1 cellular context compared by ENCODE assay signal in the genomic region with DNA sequence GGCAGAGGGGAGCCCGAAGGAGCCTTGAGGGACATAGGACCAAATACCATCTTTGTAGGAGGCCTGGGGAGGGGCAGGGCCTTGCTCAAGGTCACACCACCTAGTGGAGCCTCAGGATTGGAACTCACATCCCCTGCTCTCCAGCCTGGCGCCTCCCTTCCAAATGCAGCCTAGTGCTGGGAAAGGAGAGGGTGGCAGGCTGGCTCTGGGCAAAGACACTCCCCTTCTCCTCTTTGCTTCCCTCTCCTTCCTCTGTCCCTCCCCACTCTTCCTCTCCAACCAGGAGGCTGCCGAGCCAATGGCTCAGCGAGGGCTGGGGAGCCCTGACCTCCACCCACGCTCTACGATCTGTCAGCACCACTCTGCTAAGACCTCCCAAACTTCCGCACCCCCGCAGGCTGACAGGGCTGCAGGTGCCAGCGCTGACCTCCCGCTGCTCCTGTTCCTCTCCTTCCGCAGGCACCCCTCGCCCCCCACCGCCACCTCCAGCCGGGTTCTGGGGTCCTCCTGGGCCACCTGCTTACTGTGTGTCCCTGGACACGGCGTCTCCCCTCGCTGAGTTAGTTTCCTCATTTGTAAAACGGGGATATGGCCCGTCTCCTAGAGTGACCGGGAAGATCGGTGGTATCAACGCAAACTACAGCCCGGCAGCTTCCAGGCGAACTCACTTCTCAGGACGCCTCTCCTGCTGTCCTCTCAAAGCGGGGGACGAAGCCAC.
A peak's percentile ranks its signal among the peaks of the same experiment; 100 is the strongest.
TF ChIP-seq lines count a peak whose summit lies in the region.

No MANE protein-coding gene starts in this region.

TF ChIP-seq in HepG2, 621 proteins besides CTCF, POLR2A, EP300 and RAD21 (continued from another document and continues in another):
- TF ChIP-seq, protein P1, sequence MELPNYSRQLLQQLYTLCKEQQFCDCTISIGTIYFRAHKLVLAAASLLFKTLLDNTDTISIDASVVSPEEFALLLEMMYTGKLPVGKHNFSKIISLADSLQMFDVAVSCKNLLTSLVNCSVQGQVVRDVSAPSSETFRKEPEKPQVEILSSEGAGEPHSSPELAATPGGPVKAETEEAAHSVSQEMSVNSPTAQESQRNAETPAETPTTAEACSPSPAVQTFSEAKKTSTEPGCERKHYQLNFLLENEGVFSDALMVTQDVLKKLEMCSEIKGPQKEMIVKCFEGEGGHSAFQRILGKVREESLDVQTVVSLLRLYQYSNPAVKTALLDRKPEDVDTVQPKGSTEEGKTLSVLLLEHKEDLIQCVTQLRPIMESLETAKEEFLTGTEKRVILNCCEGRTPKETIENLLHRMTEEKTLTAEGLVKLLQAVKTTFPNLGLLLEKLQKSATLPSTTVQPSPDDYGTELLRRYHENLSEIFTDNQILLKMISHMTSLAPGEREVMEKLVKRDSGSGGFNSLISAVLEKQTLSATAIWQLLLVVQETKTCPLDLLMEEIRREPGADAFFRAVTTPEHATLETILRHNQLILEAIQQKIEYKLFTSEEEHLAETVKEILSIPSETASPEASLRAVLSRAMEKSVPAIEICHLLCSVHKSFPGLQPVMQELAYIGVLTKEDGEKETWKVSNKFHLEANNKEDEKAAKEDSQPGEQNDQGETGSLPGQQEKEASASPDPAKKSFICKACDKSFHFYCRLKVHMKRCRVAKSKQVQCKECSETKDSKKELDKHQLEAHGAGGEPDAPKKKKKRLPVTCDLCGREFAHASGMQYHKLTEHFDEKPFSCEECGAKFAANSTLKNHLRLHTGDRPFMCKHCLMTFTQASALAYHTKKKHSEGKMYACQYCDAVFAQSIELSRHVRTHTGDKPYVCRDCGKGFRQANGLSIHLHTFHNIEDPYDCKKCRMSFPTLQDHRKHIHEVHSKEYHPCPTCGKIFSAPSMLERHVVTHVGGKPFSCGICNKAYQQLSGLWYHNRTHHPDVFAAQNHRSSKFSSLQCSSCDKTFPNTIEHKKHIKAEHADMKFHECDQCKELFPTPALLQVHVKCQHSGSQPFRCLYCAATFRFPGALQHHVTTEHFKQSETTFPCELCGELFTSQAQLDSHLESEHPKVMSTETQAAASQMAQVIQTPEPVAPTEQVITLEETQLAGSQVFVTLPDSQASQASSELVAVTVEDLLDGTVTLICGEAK (IDR thresholded peaks at IDR 0.05), result no peak
- TF ChIP-seq, protein P1 (CRISPR knock-in tag; IDR thresholded peaks at IDR 0.05), result no peak
- TF ChIP-seq U2AF1 (optimal IDR thresholded peaks at IDR 0.05; ENCODE audit: low read depth, low read length) (no peak), ZNF17 (CRISPR knock-in tag; IDR thresholded peaks at IDR 0.05) (no peak), SIX4 (CRISPR knock-in tag; IDR thresholded peaks at IDR 0.05) (no peak), ZNF431 (CRISPR knock-in tag; IDR thresholded peaks at IDR 0.05; ENCODE audit: borderline replicate concordance, low read depth) (no peak; the same call in 1 of the 2 replicates), BCL6 (CRISPR knock-in tag; IDR thresholded peaks at IDR 0.05) (no peak), ZMYM4 (CRISPR knock-in tag; IDR thresholded peaks at IDR 0.05) (no peak), NFYB (CRISPR knock-in tag; IDR thresholded peaks at IDR 0.05) (0 out of 2 replicates have a peak, but pooled peaks have one; percentile 27), POLR2AphosphoS2 (IDR thresholded peaks at IDR 0.05; ENCODE audit: low read depth, low read length) (no peak), EEA1 (CRISPR knock-in tag; IDR thresholded peaks at IDR 0.05; ENCODE audit: borderline replicate concordance) (no peak), ZNF83 (CRISPR knock-in tag; IDR thresholded peaks at IDR 0.05; ENCODE audit: borderline replicate concordance) (no peak), PAF1 (CRISPR knock-in tag; IDR thresholded peaks at IDR 0.05) (peak; percentile 98), ZNF224 (CRISPR knock-in tag; IDR thresholded peaks at IDR 0.05) (no peak), ZSCAN20 (CRISPR knock-in tag; IDR thresholded peaks at IDR 0.05; ENCODE audit: borderline replicate concordance) (no peak), SIX1 (CRISPR knock-in tag; IDR thresholded peaks at IDR 0.05; ENCODE audit: borderline replicate concordance) (no peak), ZNF451 (CRISPR knock-in tag; IDR thresholded peaks at IDR 0.05) (peak; percentile 20; the same call in 1 of the 2 replicates), XRCC5 (optimal IDR thresholded peaks at IDR 0.05; ENCODE audit: low read length) (peak; percentile 14), RBAK (CRISPR knock-in tag; IDR thresholded peaks at IDR 0.05) (no peak)
- TF ChIP-seq, protein P2, sequence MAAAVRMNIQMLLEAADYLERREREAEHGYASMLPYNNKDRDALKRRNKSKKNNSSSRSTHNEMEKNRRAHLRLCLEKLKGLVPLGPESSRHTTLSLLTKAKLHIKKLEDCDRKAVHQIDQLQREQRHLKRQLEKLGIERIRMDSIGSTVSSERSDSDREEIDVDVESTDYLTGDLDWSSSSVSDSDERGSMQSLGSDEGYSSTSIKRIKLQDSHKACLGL (CRISPR knock-in tag; IDR thresholded peaks at IDR 0.05), result peak; percentile 74; the same call in 1 of the 2 replicates
- TF ChIP-seq, protein P3, sequence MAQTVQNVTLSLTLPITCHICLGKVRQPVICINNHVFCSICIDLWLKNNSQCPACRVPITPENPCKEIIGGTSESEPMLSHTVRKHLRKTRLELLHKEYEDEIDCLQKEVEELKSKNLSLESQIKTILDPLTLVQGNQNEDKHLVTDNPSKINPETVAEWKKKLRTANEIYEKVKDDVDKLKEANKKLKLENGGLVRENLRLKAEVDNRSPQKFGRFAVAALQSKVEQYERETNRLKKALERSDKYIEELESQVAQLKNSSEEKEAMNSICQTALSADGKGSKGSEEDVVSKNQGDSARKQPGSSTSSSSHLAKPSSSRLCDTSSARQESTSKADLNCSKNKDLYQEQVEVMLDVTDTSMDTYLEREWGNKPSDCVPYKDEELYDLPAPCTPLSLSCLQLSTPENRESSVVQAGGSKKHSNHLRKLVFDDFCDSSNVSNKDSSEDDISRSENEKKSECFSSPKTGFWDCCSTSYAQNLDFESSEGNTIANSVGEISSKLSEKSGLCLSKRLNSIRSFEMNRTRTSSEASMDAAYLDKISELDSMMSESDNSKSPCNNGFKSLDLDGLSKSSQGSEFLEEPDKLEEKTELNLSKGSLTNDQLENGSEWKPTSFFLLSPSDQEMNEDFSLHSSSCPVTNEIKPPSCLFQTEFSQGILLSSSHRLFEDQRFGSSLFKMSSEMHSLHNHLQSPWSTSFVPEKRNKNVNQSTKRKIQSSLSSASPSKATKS (CRISPR knock-in tag; IDR thresholded peaks at IDR 0.05), result no peak
- TF ChIP-seq, protein P4, sequence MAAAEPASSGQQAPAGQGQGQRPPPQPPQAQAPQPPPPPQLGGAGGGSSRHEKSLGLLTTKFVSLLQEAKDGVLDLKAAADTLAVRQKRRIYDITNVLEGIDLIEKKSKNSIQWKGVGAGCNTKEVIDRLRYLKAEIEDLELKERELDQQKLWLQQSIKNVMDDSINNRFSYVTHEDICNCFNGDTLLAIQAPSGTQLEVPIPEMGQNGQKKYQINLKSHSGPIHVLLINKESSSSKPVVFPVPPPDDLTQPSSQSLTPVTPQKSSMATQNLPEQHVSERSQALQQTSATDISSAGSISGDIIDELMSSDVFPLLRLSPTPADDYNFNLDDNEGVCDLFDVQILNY (CRISPR knock-in tag; conservative IDR thresholded peaks at IDR 0.05), result no peak
- TF ChIP-seq, protein P5, sequence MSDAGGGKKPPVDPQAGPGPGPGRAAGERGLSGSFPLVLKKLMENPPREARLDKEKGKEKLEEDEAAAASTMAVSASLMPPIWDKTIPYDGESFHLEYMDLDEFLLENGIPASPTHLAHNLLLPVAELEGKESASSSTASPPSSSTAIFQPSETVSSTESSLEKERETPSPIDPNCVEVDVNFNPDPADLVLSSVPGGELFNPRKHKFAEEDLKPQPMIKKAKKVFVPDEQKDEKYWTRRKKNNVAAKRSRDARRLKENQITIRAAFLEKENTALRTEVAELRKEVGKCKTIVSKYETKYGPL (CRISPR knock-in tag; IDR thresholded peaks at IDR 0.05), result no peak
- TF ChIP-seq, protein P6, sequence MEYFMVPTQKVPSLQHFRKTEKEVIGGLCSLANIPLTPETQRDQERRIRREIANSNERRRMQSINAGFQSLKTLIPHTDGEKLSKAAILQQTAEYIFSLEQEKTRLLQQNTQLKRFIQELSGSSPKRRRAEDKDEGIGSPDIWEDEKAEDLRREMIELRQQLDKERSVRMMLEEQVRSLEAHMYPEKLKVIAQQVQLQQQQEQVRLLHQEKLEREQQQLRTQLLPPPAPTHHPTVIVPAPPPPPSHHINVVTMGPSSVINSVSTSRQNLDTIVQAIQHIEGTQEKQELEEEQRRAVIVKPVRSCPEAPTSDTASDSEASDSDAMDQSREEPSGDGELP (IDR thresholded peaks at IDR 0.05; ENCODE audit: borderline replicate concordance, low read depth), result no peak
- TF ChIP-seq, protein P7, sequence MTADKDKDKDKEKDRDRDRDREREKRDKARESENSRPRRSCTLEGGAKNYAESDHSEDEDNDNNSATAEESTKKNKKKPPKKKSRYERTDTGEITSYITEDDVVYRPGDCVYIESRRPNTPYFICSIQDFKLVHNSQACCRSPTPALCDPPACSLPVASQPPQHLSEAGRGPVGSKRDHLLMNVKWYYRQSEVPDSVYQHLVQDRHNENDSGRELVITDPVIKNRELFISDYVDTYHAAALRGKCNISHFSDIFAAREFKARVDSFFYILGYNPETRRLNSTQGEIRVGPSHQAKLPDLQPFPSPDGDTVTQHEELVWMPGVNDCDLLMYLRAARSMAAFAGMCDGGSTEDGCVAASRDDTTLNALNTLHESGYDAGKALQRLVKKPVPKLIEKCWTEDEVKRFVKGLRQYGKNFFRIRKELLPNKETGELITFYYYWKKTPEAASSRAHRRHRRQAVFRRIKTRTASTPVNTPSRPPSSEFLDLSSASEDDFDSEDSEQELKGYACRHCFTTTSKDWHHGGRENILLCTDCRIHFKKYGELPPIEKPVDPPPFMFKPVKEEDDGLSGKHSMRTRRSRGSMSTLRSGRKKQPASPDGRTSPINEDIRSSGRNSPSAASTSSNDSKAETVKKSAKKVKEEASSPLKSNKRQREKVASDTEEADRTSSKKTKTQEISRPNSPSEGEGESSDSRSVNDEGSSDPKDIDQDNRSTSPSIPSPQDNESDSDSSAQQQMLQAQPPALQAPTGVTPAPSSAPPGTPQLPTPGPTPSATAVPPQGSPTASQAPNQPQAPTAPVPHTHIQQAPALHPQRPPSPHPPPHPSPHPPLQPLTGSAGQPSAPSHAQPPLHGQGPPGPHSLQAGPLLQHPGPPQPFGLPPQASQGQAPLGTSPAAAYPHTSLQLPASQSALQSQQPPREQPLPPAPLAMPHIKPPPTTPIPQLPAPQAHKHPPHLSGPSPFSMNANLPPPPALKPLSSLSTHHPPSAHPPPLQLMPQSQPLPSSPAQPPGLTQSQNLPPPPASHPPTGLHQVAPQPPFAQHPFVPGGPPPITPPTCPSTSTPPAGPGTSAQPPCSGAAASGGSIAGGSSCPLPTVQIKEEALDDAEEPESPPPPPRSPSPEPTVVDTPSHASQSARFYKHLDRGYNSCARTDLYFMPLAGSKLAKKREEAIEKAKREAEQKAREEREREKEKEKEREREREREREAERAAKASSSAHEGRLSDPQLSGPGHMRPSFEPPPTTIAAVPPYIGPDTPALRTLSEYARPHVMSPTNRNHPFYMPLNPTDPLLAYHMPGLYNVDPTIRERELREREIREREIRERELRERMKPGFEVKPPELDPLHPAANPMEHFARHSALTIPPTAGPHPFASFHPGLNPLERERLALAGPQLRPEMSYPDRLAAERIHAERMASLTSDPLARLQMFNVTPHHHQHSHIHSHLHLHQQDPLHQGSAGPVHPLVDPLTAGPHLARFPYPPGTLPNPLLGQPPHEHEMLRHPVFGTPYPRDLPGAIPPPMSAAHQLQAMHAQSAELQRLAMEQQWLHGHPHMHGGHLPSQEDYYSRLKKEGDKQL (CRISPR knock-in tag; IDR thresholded peaks at IDR 0.05; ENCODE audit: low read depth), result peak; percentile 30; the same call in 1 of the 2 replicates
- TF ChIP-seq, protein P8, sequence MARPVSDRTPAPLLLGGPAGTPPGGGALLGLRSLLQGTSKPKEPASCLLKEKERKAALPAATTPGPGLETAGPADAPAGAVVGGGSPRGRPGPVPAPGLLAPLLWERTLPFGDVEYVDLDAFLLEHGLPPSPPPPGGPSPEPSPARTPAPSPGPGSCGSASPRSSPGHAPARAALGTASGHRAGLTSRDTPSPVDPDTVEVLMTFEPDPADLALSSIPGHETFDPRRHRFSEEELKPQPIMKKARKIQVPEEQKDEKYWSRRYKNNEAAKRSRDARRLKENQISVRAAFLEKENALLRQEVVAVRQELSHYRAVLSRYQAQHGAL (CRISPR knock-in tag; IDR thresholded peaks at IDR 0.05; ENCODE audit: not compliant biosample characterization), result no peak
- TF ChIP-seq, protein P9, sequence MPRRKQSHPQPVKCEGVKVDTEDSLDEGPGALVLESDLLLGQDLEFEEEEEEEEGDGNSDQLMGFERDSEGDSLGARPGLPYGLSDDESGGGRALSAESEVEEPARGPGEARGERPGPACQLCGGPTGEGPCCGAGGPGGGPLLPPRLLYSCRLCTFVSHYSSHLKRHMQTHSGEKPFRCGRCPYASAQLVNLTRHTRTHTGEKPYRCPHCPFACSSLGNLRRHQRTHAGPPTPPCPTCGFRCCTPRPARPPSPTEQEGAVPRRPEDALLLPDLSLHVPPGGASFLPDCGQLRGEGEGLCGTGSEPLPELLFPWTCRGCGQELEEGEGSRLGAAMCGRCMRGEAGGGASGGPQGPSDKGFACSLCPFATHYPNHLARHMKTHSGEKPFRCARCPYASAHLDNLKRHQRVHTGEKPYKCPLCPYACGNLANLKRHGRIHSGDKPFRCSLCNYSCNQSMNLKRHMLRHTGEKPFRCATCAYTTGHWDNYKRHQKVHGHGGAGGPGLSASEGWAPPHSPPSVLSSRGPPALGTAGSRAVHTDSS (CRISPR knock-in tag; conservative IDR thresholded peaks at IDR 0.05), result no peak
